ENCODE assay signal across 8 cellular contexts in genomic region chr12:62123721-62124203, GRCh38.
DNase-seq lines count a peak whose midpoint lies in the region; ATAC-seq and TF ChIP-seq lines count a peak whose summit lies in the region.

No MANE protein-coding gene starts in this region.

- ATAC-seq in mucosa of descending colon (peak; percentile 50), thoracic aorta (ENCODE audit: insufficient number of reproducible peaks, low FRiP score, low read depth) (peak; percentile 47)

- peak; percentile 64 for DNase-seq in activated effector memory CD4-positive, alpha-beta T cell treated with anti-CD3 and anti-CD28 coated beads, Interleukin-2, amount 50 U/mL, for 16 hours
- no peak for DNase-seq in activated effector memory CD4-positive, alpha-beta T cell treated with Interleukin-2 at 50 U/mL for 16 hours
- DNase-seq in GM23248 (peak; percentile 75), LoVo (ENCODE audit: low spot score) (peak; percentile 68), T1000 (lab: John Stamatoyannopoulos, UW) (peak; percentile 4), colonic mucosa (no peak), mucosa of descending colon (peak in 1 of 3 donors; percentile 17), thoracic aorta (ENCODE audit: low spot score) (no peak)

- no peaks in the 10 kb centered on the region for H3K9me3 ChIP-seq in GM23248 (ENCODE audit: low read depth)
- H3K9me3 ChIP-seq in colonic mucosa, result no peaks in the 10 kb centered on the region
- H3K9me3 ChIP-seq in mucosa of descending colon, result no peaks in the 10 kb centered on the region
- H3K9me3 ChIP-seq in thoracic aorta, result no peaks in the 10 kb centered on the region

- no peaks in the 10 kb centered on the region for H3K27me3 ChIP-seq in GM23248 (replicated peaks; ENCODE audit: insufficient read depth)
- no peaks in the 10 kb centered on the region for H3K27me3 ChIP-seq in colonic mucosa
- no peaks in the 10 kb centered on the region for H3K27me3 ChIP-seq in thoracic aorta (replicated peaks; ENCODE audit: insufficient read depth)

- H3F3A ChIP-seq in GM23248 (ENCODE audit: insufficient read depth), result no peaks in the 10 kb centered on the region

- no peak overlapping the region for H3K27ac ChIP-seq in GM23248
- no peak overlapping the region for H3K27ac ChIP-seq in colonic mucosa
- no peak overlapping the region for H3K27ac ChIP-seq in thoracic aorta

- H3K79me2 ChIP-seq in GM23248 (ENCODE audit: insufficient read depth), result no peaks in the 10 kb centered on the region

- WGBS in GM23248 (ENCODE audit: low coverage in 1 of 2, low lambda C conversion rate in 2 of 2, missing lambda C conversion rate in 2 of 2), 2 experiments, result 26% methylated on average over 4 of the region's 4 CpGs

- H2AFZ ChIP-seq in GM23248, result no peak overlapping the region

- H3K9ac ChIP-seq in GM23248 (no peak overlapping the region), colonic mucosa (ENCODE audit: low read depth in 2 of 2, low read length in 2 of 2) (no peak overlapping the region)

- H3K36me3 ChIP-seq in GM23248 (ENCODE audit: low read depth) (no peaks in the 10 kb centered on the region), colonic mucosa (no peaks in the 10 kb centered on the region), mucosa of descending colon (ENCODE audit: low read depth) (no peaks in the 10 kb centered on the region), thoracic aorta (no peaks in the 10 kb centered on the region)

- no peaks in the 10 kb centered on the region for H3K9me2 ChIP-seq in GM23248 (ENCODE audit: insufficient read depth)

- H3K4me3 ChIP-seq in GM23248, result no peak overlapping the region
- H3K4me3 ChIP-seq in colonic mucosa, result no peak overlapping the region
- no peak overlapping the region for H3K4me3 ChIP-seq in mucosa of descending colon
- H3K4me3 ChIP-seq in thoracic aorta, result no peak overlapping the region

- in situ Hi-C loops in GM23248 (cut with MboI), result no loop called here

- intact Hi-C loops in colonic mucosa (cut with DNase I), result no loop called here
- intact Hi-C loops in mucosa of descending colon (cut with DNase I, micrococcal nuclease), result no loop called here

- TF ChIP-seq CTCF in colonic mucosa (IDR thresholded peaks at IDR 0.05) (peak; percentile 42), mucosa of descending colon (IDR thresholded peaks at IDR 0.05) (no peak), thoracic aorta (IDR thresholded peaks at IDR 0.05) (peak; percentile 68)

- H3K4me1 ChIP-seq in GM23248 (ENCODE audit: insufficient read depth) (no peaks in the 10 kb centered on the region; the same call in 1 of the 2 replicates), colonic mucosa (no peaks in the 10 kb centered on the region), mucosa of descending colon (ENCODE audit: low read depth) (no peaks in the 10 kb centered on the region), thoracic aorta (ENCODE audit: control insufficient read depth in 1 of 2, low read depth in 2 of 2) (peaks cover 0 to 17% of the 10 kb centered on the region in 2 donors)

- H3K4me2 ChIP-seq in GM23248 (ENCODE audit: unreplicated experiment), result no peak overlapping the region

- no peaks in the 10 kb centered on the region for H4K20me1 ChIP-seq in GM23248 (ENCODE audit: insufficient read depth)

Comparison
In these comparisons a context has a peak if more than half of its experiments do, and no peak if none do; other contexts are left out.
1. DNase-seq: peak in activated effector memory CD4-positive, alpha-beta T cell treated with anti-CD3 and anti-CD28 coated beads, Interleukin-2, amount 50 U/mL, for 16 hours (single experiment), GM23248 (single experiment), LoVo (single experiment) and T1000 (single experiment); none in activated effector memory CD4-positive, alpha-beta T cell treated with Interleukin-2 at 50 U/mL for 16 hours (single experiment), colonic mucosa (single experiment) and thoracic aorta (single experiment).